Comparison of ENCODE assay signal across 8 cellular contexts in the genomic region with DNA sequence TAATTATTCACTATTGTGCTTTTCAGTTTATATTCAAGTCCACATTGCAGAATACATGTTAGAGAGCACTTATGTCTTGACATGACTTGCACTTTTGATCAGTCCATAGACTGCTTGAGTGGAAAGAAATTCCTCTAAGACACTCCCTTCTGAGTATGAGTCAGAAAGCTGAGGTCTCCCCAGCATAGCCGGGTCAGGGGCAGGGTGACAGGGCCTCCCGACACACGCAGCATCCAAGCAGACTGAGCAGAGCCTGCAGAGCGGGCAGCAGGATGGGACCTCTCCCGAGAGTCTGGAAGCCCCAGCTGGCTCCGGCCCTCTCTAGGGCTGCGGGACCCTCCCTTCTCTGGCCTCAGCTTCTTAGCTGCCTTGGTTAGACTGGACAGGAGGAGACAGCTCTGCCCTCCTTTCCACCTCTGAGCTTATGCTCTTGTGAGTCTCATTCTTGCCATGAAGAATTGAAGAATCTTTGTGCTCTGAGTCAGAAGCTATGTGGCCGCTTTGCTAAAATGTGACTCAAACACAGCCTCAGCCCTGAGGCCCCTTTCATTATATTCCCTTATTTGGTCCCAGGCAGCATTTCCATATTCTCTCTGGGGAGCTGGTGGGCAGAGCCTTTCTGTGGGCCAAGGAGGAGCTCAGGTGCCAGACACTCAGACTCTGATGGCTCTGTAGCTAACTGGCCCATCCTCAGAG. TPM values are rescaled to one million over a fixed set of nuclear protein-coding genes. Genes with fewer than 3 reads are reported as not detected.
DNase-seq lines count a peak whose midpoint lies in the region; ATAC-seq and TF ChIP-seq lines count a peak whose summit lies in the region.

No MANE protein-coding gene starts in this region.

- H3K4me3 Mint-ChIP-seq in MCF 10A (ENCODE audit: unreplicated experiment), result peak overlapping the region; percentile 47

- CTCF ChIA-PET in MCF 10A (lab: Yijun Ruan, JAX), result interaction anchor here (0.5 to 5.7 kb wide), 25 partner anchors 7 to 910 kb away, joined by 3 to 53 read pairs (median 4); a partner anchor contains a TSS

- peaks cover 61% of the 10 kb centered on the region for H3K4me1 Mint-ChIP-seq in MCF 10A (ENCODE audit: insufficient read depth, unreplicated experiment)

- in situ Hi-C loops in Caki2 (cut with HindIII; ENCODE audit: low pct_unique_long_range_greater_than_20kb, low sequenced_read_pairs), result no loop called here

- ATAC-seq in HG02763 (IDR thresholded peaks at IDR 0.05; ENCODE audit: unreplicated experiment) (no peak), HG03135 (IDR thresholded peaks at IDR 0.05; ENCODE audit: unreplicated experiment) (no peak)

- no peak for TF ChIP-seq RAD21 in Ishikawa (IDR thresholded peaks at IDR 0.05; ENCODE audit: low read depth)

- TF ChIP-seq CTCF in MCF 10A (IDR thresholded peaks at IDR 0.05; ENCODE audit: unreplicated experiment), result no peak

- BruUV-seq in MCF 10A (replicated peaks; lab: Mats Ljungman, UMichigan), result TSS peak; percentile 92

- H3K9me3 Mint-ChIP-seq in MCF 10A (ENCODE audit: unreplicated experiment), result no peaks in the 10 kb centered on the region

- H3K36me3 Mint-ChIP-seq in MCF 10A (ENCODE audit: insufficient read depth, unreplicated experiment), result peaks cover 6% of the 10 kb centered on the region

- TF ChIP-seq EP300 in Ishikawa (IDR thresholded peaks at IDR 0.05; ENCODE audit: borderline replicate concordance), result peak; percentile 69; the same call in 1 of the 2 replicates

- POLR2A ChIA-PET in MCF 10A (lab: Yijun Ruan, JAX), result interaction anchor here (0.6 to 5.5 kb wide), 35 partner anchors 11 to 988 kb away, joined by 3 to 105 read pairs (median 4); a partner anchor contains a TSS

- peak overlapping the region; percentile 97 for H3K27ac Mint-ChIP-seq in MCF 10A (ENCODE audit: low read depth, unreplicated experiment)

- no peaks in the 10 kb centered on the region for H3K27me3 Mint-ChIP-seq in MCF 10A (ENCODE audit: insufficient read depth, unreplicated experiment)

- DNase-seq in Caki2 (ENCODE audit: low read depth), result peak; percentile 99
- DNase-seq in MCF 10A (ENCODE audit: unreplicated experiment), result peak; percentile 97
- DNase-seq in mucosa of gallbladder (ENCODE audit: low spot score), result peak; percentile 60
- no peak for DNase-seq in GF-D8 (lab: John Stamatoyannopoulos, UW)
- no peak for DNase-seq in NCI-H2107 (lab: John Stamatoyannopoulos, UW)

- intact Hi-C loops in MCF 10A (cut with micrococcal nuclease), result loop anchor here (1.0 to 10.0 kb wide), 4 partner anchors 38 to 1224 kb away; a partner anchor contains a TSS

TF ChIP-seq in Ishikawa, 13 proteins besides CTCF, POLR2A, EP300 and RAD21:
- TF ChIP-seq FOXM1 (IDR thresholded peaks at IDR 0.05; ENCODE audit: borderline replicate concordance, low read depth) (no peak), YY1 (IDR thresholded peaks at IDR 0.05; ENCODE audit: low read depth) (no peak), TCF12 (IDR thresholded peaks at IDR 0.05; ENCODE audit: low read depth) (peak; percentile 52), TEAD4 (IDR thresholded peaks at IDR 0.05) (peak; percentile 46), EGR1 (IDR thresholded peaks at IDR 0.05) (no peak), TAF1 (IDR thresholded peaks at IDR 0.05; ENCODE audit: low read depth) (no peak), NFIC (IDR thresholded peaks at IDR 0.05) (peak; percentile 12; the same call in 1 of the 2 replicates), ZBTB7A (IDR thresholded peaks at IDR 0.05; ENCODE audit: low read depth) (peak; percentile 52; the same call in 1 of the 2 replicates), CREB1 (IDR thresholded peaks at IDR 0.05; ENCODE audit: low read depth) (no peak), CEBPB (IDR thresholded peaks at IDR 0.05) (no peak)
- TF ChIP-seq, protein P1, sequence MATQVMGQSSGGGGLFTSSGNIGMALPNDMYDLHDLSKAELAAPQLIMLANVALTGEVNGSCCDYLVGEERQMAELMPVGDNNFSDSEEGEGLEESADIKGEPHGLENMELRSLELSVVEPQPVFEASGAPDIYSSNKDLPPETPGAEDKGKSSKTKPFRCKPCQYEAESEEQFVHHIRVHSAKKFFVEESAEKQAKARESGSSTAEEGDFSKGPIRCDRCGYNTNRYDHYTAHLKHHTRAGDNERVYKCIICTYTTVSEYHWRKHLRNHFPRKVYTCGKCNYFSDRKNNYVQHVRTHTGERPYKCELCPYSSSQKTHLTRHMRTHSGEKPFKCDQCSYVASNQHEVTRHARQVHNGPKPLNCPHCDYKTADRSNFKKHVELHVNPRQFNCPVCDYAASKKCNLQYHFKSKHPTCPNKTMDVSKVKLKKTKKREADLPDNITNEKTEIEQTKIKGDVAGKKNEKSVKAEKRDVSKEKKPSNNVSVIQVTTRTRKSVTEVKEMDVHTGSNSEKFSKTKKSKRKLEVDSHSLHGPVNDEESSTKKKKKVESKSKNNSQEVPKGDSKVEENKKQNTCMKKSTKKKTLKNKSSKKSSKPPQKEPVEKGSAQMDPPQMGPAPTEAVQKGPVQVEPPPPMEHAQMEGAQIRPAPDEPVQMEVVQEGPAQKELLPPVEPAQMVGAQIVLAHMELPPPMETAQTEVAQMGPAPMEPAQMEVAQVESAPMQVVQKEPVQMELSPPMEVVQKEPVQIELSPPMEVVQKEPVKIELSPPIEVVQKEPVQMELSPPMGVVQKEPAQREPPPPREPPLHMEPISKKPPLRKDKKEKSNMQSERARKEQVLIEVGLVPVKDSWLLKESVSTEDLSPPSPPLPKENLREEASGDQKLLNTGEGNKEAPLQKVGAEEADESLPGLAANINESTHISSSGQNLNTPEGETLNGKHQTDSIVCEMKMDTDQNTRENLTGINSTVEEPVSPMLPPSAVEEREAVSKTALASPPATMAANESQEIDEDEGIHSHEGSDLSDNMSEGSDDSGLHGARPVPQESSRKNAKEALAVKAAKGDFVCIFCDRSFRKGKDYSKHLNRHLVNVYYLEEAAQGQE (IDR thresholded peaks at IDR 0.05; ENCODE audit: low read depth), result no peak
- TF ChIP-seq, protein P2, sequence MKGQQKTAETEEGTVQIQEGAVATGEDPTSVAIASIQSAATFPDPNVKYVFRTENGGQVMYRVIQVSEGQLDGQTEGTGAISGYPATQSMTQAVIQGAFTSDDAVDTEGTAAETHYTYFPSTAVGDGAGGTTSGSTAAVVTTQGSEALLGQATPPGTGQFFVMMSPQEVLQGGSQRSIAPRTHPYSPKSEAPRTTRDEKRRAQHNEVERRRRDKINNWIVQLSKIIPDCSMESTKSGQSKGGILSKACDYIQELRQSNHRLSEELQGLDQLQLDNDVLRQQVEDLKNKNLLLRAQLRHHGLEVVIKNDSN (IDR thresholded peaks at IDR 0.05), result no peak
- TF ChIP-seq, protein P3, sequence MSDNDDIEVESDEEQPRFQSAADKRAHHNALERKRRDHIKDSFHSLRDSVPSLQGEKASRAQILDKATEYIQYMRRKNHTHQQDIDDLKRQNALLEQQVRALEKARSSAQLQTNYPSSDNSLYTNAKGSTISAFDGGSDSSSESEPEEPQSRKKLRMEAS (IDR thresholded peaks at IDR 0.05), result 0 out of 2 replicates have a peak, but pooled peaks have one; percentile 27

RNA-seq across cellular contexts. Expression of a gene that starts 11.2 kb away (rescaled TPM):
- 226 and 227 TPM in 2 replicates for total RNA-seq in Caki2 (2014; rRNA removed; shearing (Covaris generic); ENCODE audit: low replicate concordance)
- total RNA-seq in MCF 10A (2022) (513 and 622 TPM in 2 replicates), mucosa of gallbladder (431 TPM)

RNA-seq across cellular contexts. Expression of a gene that starts 35.6 kb away (rescaled TPM):
- 0.14 TPM in 1 of 2 replicates, not detected in the other for total RNA-seq in Caki2 (2014; rRNA removed; shearing (Covaris generic); ENCODE audit: low replicate concordance)
- total RNA-seq in MCF 10A (2022), result 1.0 and 5.7 TPM in 2 replicates
- total RNA-seq in mucosa of gallbladder, result 35.6 TPM

Comparison
In these comparisons a context has a peak if more than half of its experiments do, and no peak if none do; other contexts are left out.
1. DNase-seq: peak in Caki2 (single experiment), MCF 10A (single experiment) and mucosa of gallbladder (single experiment); none in GF-D8 (single experiment) and NCI-H2107 (single experiment).